Comparison of ENCODE assay signal across 8 cellular contexts in the genomic region with DNA sequence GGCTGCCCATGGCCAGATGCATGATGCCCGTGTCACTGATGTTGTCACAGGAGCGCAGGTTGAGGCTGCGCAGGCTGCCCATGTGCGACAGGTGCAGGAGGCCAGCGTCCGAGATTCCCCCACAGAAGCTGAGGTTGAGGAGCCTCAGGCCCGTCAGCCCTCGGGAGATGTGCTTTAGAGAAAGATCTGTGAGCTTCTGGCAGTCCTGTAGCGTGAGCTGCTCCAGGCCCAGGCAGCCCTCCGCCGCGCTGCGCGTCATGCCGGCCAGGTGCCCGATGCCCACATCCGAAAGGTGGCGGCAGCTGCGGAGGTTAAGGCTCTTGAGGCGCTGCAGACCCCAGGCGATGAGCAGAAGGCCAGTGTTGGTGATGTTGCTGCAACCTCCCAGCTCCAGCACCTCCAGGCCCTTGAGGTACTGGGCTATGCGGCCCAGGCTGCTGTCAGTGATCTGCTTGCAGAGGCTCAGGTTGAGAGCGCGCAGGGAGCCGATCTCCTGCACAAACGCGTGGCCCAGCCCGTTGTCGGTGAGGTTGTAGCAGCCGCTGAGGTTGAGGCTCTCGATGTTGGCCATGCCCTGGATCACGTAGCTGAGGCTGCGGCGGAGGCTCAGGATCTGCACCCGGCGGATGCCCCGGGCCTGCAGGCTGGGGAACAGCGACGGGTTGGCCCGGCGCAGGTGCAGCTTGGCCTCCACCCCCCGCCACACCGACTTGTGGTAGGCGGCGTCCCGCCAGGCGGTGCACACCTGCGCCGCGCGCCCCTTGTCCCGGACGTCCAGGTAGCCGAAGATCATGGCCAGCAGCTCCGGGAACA. TPM values are rescaled to one million over a fixed set of nuclear protein-coding genes. Genes with fewer than 3 reads are reported as not detected.
DNase-seq lines count a peak whose midpoint lies in the region; ATAC-seq and TF ChIP-seq lines count a peak whose summit lies in the region.

No MANE protein-coding gene starts in this region.

- intact Hi-C loops in activated B cell treated with CpG ODN at 0.5 μM for 24 hours (cut with micrococcal nuclease) (loop anchor here (1.0 to 5.0 kb wide), 5 partner anchors 97 to 841 kb away; a partner anchor contains a TSS), right lobe of liver (cut with DNase I) (no loop called here)

- H3K27ac Mint-ChIP-seq in activated B cell treated with CpG ODN at 0.5 μM for 24 hours, result peak overlapping the region; percentile 92
- peak overlapping the region; percentile 93 for H3K27ac Mint-ChIP-seq in chondrocyte (ENCODE audit: unreplicated experiment)

- H3K9me3 ChIP-seq in DOHH2 (ENCODE audit: control insufficient read depth, insufficient read depth, low read length), result no peaks in the 10 kb centered on the region
- H3K9me3 ChIP-seq in right lobe of liver, result no peaks in the 10 kb centered on the region

- peaks cover 48% of the 10 kb centered on the region for H3K4me1 ChIP-seq in DOHH2 (ENCODE audit: control insufficient read depth, low read length)
- peaks cover 0 to 35% (median 9%) of the 10 kb centered on the region in 4 donors for H3K4me1 ChIP-seq in right lobe of liver

- ATAC-seq in GM21723 (IDR thresholded peaks at IDR 0.05; ENCODE audit: unreplicated experiment) (peak; percentile 24), activated B cell treated with CpG ODN at 0.5 μM for 24 hours (ENCODE audit: low read depth) (peak; percentile 9), right lobe of liver (peak; percentile 24 to 57 (median 47))

- H3K27me3 Mint-ChIP-seq in activated B cell treated with CpG ODN at 0.5 μM for 24 hours (no peaks in the 10 kb centered on the region), chondrocyte (ENCODE audit: low read depth) (no peaks in the 10 kb centered on the region)

- H4K20me1 ChIP-seq in DOHH2 (ENCODE audit: control insufficient read depth, insufficient read depth, low read depth, low read length), result peaks cover 27% of the 10 kb centered on the region

- peak; percentile 53 for DNase-seq in KBM-7
- no peak for DNase-seq in activated B cell treated with CpG ODN at 0.5 μM for 24 hours
- no peak for DNase-seq in chondrocyte (ENCODE audit: low spot score)
- peak; percentile 66 to 78 (median 75) for DNase-seq in right lobe of liver
- peak; percentile 42 for DNase-seq in stimulated activated CD8-positive, alpha-beta memory T cell treated with anti-CD3 and anti-CD28 coated beads, Interleukin-12 subunit alpha, Interleukin-12 subunit beta, amount 100 ng/mL, for 4 hours (ENCODE audit: low read depth)
- DNase-seq in GM19238 (ENCODE audit: insufficient read length, low spot score), result no peak

- H3K27me3 ChIP-seq in DOHH2 (ENCODE audit: control insufficient read depth, low read length), result no peaks in the 10 kb centered on the region
- no peaks in the 10 kb centered on the region for H3K27me3 ChIP-seq in right lobe of liver

- TF ChIP-seq CTCF in DOHH2 (IDR thresholded peaks at IDR 0.05; ENCODE audit: low read depth, low read length, poor library complexity, severe bottlenecking) (peak; percentile 19), activated B cell treated with CpG ODN at 0.5 μM for 24 hours (IDR thresholded peaks at IDR 0.05) (no peak), chondrocyte (IDR thresholded peaks at IDR 0.05) (no peak), right lobe of liver (IDR thresholded peaks at IDR 0.05) (no peak)

- 12% methylated on average over 4 of the region's 55 CpGs for WGBS in right lobe of liver (ENCODE audit: insufficient coverage, low coverage, low lambda C conversion rate, missing lambda C conversion rate)

- H3K36me3 Mint-ChIP-seq in activated B cell treated with CpG ODN at 0.5 μM for 24 hours (ENCODE audit: low read depth), result peaks cover 25% of the 10 kb centered on the region
- no peaks in the 10 kb centered on the region for H3K36me3 Mint-ChIP-seq in chondrocyte (ENCODE audit: low read depth)

- H3K9me2 ChIP-seq in DOHH2 (replicated peaks; ENCODE audit: control insufficient read depth, low read length), result no peaks in the 10 kb centered on the region

- peak overlapping the region; percentile 96 for H3K4me2 ChIP-seq in DOHH2 (ENCODE audit: low read length)

- POLR2A ChIA-PET in activated B cell treated with CpG ODN at 0.5 μM for 24 hours (lab: Charles Lee), result interaction anchor here (0.5 to 2.2 kb wide), 11 partner anchors 8 to 644 kb away, joined by 3 to 21 read pairs (median 4); a partner anchor contains a TSS

- peak overlapping the region; percentile 92 for H3K4me3 Mint-ChIP-seq in activated B cell treated with CpG ODN at 0.5 μM for 24 hours
- peak overlapping the region; percentile 78 for H3K4me3 Mint-ChIP-seq in chondrocyte (ENCODE audit: unreplicated experiment)

- H3K79me2 ChIP-seq in DOHH2 (ENCODE audit: control insufficient read depth, low read length), result peaks cover 53% of the 10 kb centered on the region

- peaks cover 4% of the 10 kb centered on the region; the same call in 1 of the 2 replicates for H3F3A ChIP-seq in DOHH2 (ENCODE audit: control insufficient read depth, insufficient read depth)

- H3K4me1 Mint-ChIP-seq in activated B cell treated with CpG ODN at 0.5 μM for 24 hours (peaks cover 58% of the 10 kb centered on the region), chondrocyte (ENCODE audit: low read depth) (peaks cover 70% of the 10 kb centered on the region)

- H3K36me3 ChIP-seq in DOHH2 (ENCODE audit: control insufficient read depth, low read length) (peaks cover 39% of the 10 kb centered on the region), right lobe of liver (no peaks in the 10 kb centered on the region)

- peak overlapping the region; percentile 88 for H3K4me3 ChIP-seq in DOHH2 (ENCODE audit: low read length)
- peak overlapping the region; percentile 74 to 80 (median 79) for H3K4me3 ChIP-seq in right lobe of liver

- H3K9me3 Mint-ChIP-seq in activated B cell treated with CpG ODN at 0.5 μM for 24 hours, result no peaks in the 10 kb centered on the region
- no peaks in the 10 kb centered on the region for H3K9me3 Mint-ChIP-seq in chondrocyte (ENCODE audit: low read depth)

- CTCF ChIA-PET in activated B cell treated with CpG ODN at 0.5 μM for 24 hours (lab: Charles Lee), result interaction anchor here (0.8 to 3.9 kb wide), 7 partner anchors 10 to 480 kb away, joined by 3 to 22 read pairs (median 8); no protein-coding TSS in a partner anchor

- H3K27ac ChIP-seq in DOHH2 (ENCODE audit: low read depth, low read length), result peak overlapping the region; percentile 70
- H3K27ac ChIP-seq in right lobe of liver, result peak overlapping the region; percentile 43 to 95 (median 69)

- in situ Hi-C loops in KBM-7 (cut with MboI; ENCODE audit: low pct_unique_long_range_greater_than_20kb, low sequenced_read_pairs), result loop anchor here (25.0 kb wide), 2 partner anchors 481 to 1031 kb away; no protein-coding TSS in a partner anchor

- TF ChIP-seq POLR2A in right lobe of liver (IDR thresholded peaks at IDR 0.05), result no peak

RNA-seq across cellular contexts. Expression of a gene that starts 0.9 kb away (rescaled TPM):
- 19.4 and 21.6 TPM in 2 replicates for total RNA-seq in activated B cell treated with CpG ODN at 0.5 μM for 24 hours
- 6.1 to 6.4 TPM (median 6.3 TPM) in 3 replicates for total RNA-seq in chondrocyte
- 1 to 10 TPM; 4.7 to 6.8 (median 5.4) TPM for total RNA-seq in right lobe of liver

RNA-seq across cellular contexts. Expression of a gene that starts 35.6 kb away (rescaled TPM):
- total RNA-seq in activated B cell treated with CpG ODN at 0.5 μM for 24 hours, result 0.69 and 1.0 TPM in 2 replicates
- 68.0 to 160 TPM (median 74.4 TPM) in 3 replicates for total RNA-seq in chondrocyte
- total RNA-seq in right lobe of liver, result 1 to 10 TPM in 4 of 6 experiments, under 1 TPM in 2; 0.43 to 8.1 (median 1.5) TPM

Comparison
In these comparisons a context has a peak if more than half of its experiments do, and no peak if none do; other contexts are left out.
1. DNase-seq: peak in KBM-7 (single experiment), right lobe of liver (3 of 3) and stimulated activated CD8-positive, alpha-beta memory T cell treated with anti-CD3 and anti-CD28 coated beads, Interleukin-12 subunit alpha, Interleukin-12 subunit beta, amount 100 ng/mL, for 4 hours (single experiment); none in activated B cell treated with CpG ODN at 0.5 μM for 24 hours (single experiment), chondrocyte (single experiment) and GM19238 (single experiment).
2. Peak in every context shown above with its lines, with median percentiles within 50 percentile points of each other: ATAC-seq.